ENCODE assay signal across 1 cellular context in the genomic region with DNA sequence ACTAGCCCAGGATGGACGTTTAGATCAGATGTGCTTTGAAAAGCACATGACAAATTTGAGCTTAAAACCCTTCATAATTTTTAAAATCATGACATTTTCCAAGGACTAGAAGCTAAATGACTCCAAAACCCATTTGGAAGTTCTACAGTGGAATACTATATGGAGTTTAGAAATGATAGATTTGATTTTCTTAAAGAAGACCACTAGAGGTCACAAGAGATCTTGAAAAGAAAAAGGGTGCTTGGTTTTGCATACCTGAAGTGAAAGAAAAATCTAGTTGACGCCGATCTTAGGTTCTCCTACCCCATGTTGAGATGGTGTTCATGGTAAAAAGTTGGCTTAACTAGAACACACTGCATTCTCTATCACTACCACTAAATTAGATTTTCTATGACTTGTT.
TF ChIP-seq lines count a peak whose summit lies in the region.

No MANE protein-coding gene starts in this region.

TF ChIP-seq in HEK293, 187 proteins besides CTCF, POLR2A, EP300 and RAD21 (continued from another document):
- TF ChIP-seq, protein P1, sequence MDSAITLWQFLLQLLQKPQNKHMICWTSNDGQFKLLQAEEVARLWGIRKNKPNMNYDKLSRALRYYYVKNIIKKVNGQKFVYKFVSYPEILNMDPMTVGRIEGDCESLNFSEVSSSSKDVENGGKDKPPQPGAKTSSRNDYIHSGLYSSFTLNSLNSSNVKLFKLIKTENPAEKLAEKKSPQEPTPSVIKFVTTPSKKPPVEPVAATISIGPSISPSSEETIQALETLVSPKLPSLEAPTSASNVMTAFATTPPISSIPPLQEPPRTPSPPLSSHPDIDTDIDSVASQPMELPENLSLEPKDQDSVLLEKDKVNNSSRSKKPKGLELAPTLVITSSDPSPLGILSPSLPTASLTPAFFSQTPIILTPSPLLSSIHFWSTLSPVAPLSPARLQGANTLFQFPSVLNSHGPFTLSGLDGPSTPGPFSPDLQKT (IDR thresholded peaks at IDR 0.05; ENCODE audit: borderline replicate concordance, low read depth, low read length) = no peak
